8 cellular contexts compared by ENCODE assay signal in genomic region chr20:62406635-62407176, GRCh38. TPM values are rescaled to one million over a fixed set of nuclear protein-coding genes. Genes with fewer than 3 reads are reported as not detected.
A peak's percentile ranks its signal among the peaks of the same experiment; 100 is the strongest.
DNase-seq lines count a peak whose midpoint lies in the region; ATAC-seq and TF ChIP-seq lines count a peak whose summit lies in the region.

No MANE protein-coding gene starts in this region.

- H2BK12ac ChIP-seq in neuronal stem cell (ENCODE audit: low read length): peak overlapping the region; percentile 63

- H3K36me3 ChIP-seq in ectodermal cell (ENCODE audit: control insufficient read depth, insufficient read depth, low read length) (no peaks in the 10 kb centered on the region), neuronal stem cell (replicated peaks in 1 of 2; ENCODE audit: control insufficient read depth in 2 of 2, insufficient read depth in 2 of 2, low read length in 2 of 2) (peaks cover 3 to 7% of the 10 kb centered on the region in 2 donors)

- TF ChIP-seq RAD21 in Ishikawa (IDR thresholded peaks at IDR 0.05; ENCODE audit: low read depth): no peak

- no peak overlapping the region for H3K4ac ChIP-seq in neuronal stem cell (ENCODE audit: low read length)

- WGBS in ectodermal cell, 2 experiments: 2% methylated on average over 42 of the region's 42 CpGs
- WGBS in neuronal stem cell (ENCODE audit: extremely low coverage in 2 of 2, insufficient read length in 2 of 2, insufficient replicate concordance in 1 of 2), 2 donors: no CpG with 5 or more reads among the region's 42 CpGs

- H3K9ac ChIP-seq in neuronal stem cell (ENCODE audit: low read depth, low read length, poor library complexity): peak overlapping the region; percentile 95

- H4K91ac ChIP-seq in neuronal stem cell (ENCODE audit: low read depth, low read length, poor library complexity): no peak overlapping the region

- TF ChIP-seq EP300 in Ishikawa (IDR thresholded peaks at IDR 0.05; ENCODE audit: borderline replicate concordance): no peak

- in situ Hi-C loops in GM13976 (cut with MboI; ENCODE audit: low sequenced_read_pairs, unreplicated experiment): no loop called here

- peak overlapping the region; percentile 95 for H2AK5ac ChIP-seq in neuronal stem cell (ENCODE audit: low read depth, low read length)

- no peak overlapping the region for H3K27ac ChIP-seq in ectodermal cell (ENCODE audit: insufficient read depth, low read depth, low read length, poor library complexity, severe bottlenecking)
- H3K27ac ChIP-seq in neuronal stem cell (replicated peaks; ENCODE audit: low read length): no peak overlapping the region

- no peak overlapping the region for H4K8ac ChIP-seq in neuronal stem cell (ENCODE audit: low read depth, low read length)

- H3K14ac ChIP-seq in neuronal stem cell (ENCODE audit: low read length): no peak overlapping the region

- no peak overlapping the region for H2BK120ac ChIP-seq in neuronal stem cell (ENCODE audit: low read depth, low read length)

- no peak for TF ChIP-seq CTCF in GM13976 (IDR thresholded peaks at IDR 0.05; ENCODE audit: borderline replicate concordance, control extremely low read depth, extremely low read depth, insufficient read depth, missing control alignments)

- peaks cover 10% of the 10 kb centered on the region for H3K4me1 ChIP-seq in ectodermal cell (ENCODE audit: control insufficient read depth, insufficient read depth, low read length)
- H3K4me1 ChIP-seq in neuronal stem cell (ENCODE audit: control insufficient read depth in 2 of 2, insufficient read depth in 1 of 2, low read depth in 1 of 2, low read length in 2 of 2): peaks cover 9 to 18% of the 10 kb centered on the region in 2 donors

- H3K9me3 ChIP-seq in ectodermal cell (ENCODE audit: control insufficient read depth, low read length) (no peaks in the 10 kb centered on the region), neuronal stem cell (replicated peaks in 1 of 2; ENCODE audit: control insufficient read depth in 2 of 2, insufficient read depth in 1 of 2, low read depth in 1 of 2, low read length in 2 of 2) (no peaks in the 10 kb centered on the region)

- H3K23ac ChIP-seq in neuronal stem cell (ENCODE audit: low read depth, low read length, poor library complexity): peak overlapping the region; percentile 43

- H2AFZ ChIP-seq in neuronal stem cell (ENCODE audit: low read length): peak overlapping the region; percentile 59

- DNase-seq in neuronal stem cell (ENCODE audit: low spot score) (no peak), DMS79 (lab: John Stamatoyannopoulos, UW) (no peak), GM13976 (ENCODE audit: low spot score) (no peak)
- no peak for DNase-seq in activated CD4-positive, alpha-beta T cell treated with anti-CD3 and anti-CD28 coated beads, Interleukin-2, amount 50 U/mL, for 1 hour

- H3K27me3 ChIP-seq in ectodermal cell (ENCODE audit: control insufficient read depth, insufficient read depth, low read length, poor library complexity, severe bottlenecking) (peaks cover 18% of the 10 kb centered on the region), neuronal stem cell (ENCODE audit: control insufficient read depth in 3 of 3, insufficient read depth in 3 of 3, low read depth in 1 of 3, low read length in 3 of 3) (peaks cover 0 to 41% (median 4%) of the 10 kb centered on the region in 3 experiments)

- peak overlapping the region; percentile 75 for H2BK15ac ChIP-seq in neuronal stem cell (ENCODE audit: low read length)

- peak overlapping the region; percentile 93 for H3K4me2 ChIP-seq in neuronal stem cell (ENCODE audit: insufficient read depth, low read length, poor library complexity, severe bottlenecking)

- no peak overlapping the region for H2BK5ac ChIP-seq in neuronal stem cell (ENCODE audit: low read length)

- H3K4me3 ChIP-seq in ectodermal cell (ENCODE audit: insufficient read depth, low read depth, low read length): peak overlapping the region; percentile 63
- peak overlapping the region; percentile 85 to 90 for H3K4me3 ChIP-seq in neuronal stem cell (ENCODE audit: low read length in 2 of 2)

- peaks cover 15% of the 10 kb centered on the region for H3K79me1 ChIP-seq in neuronal stem cell (ENCODE audit: low read depth, low read length)

- ATAC-seq in GM19452 (IDR thresholded peaks at IDR 0.05; ENCODE audit: unreplicated experiment): peak; percentile 3
- ATAC-seq in GM18861 (IDR thresholded peaks at IDR 0.05; ENCODE audit: unreplicated experiment): no peak

- H3K18ac ChIP-seq in neuronal stem cell (ENCODE audit: low read length): peak overlapping the region; percentile 81

TF ChIP-seq in Ishikawa, 13 proteins besides CTCF, POLR2A, EP300 and RAD21:
- TF ChIP-seq USF1 (IDR thresholded peaks at IDR 0.05): peak; percentile 44; the same call in 1 of the 2 replicates
- TF ChIP-seq YY1 (IDR thresholded peaks at IDR 0.05; ENCODE audit: low read depth): no peak
- TF ChIP-seq FOXM1 (IDR thresholded peaks at IDR 0.05; ENCODE audit: borderline replicate concordance, low read depth): no peak

RNA-seq across cellular contexts. Expression of gene CABLES2, which starts 0.4 kb away (rescaled TPM):
- 16.1 TPM for polyA plus RNA-seq in ectodermal cell (2013, experiment 1 of 4)
- polyA plus RNA-seq in ectodermal cell (2013, experiment 2 of 4): 17.2 TPM
- 12.4 TPM for polyA plus RNA-seq in ectodermal cell (2013, experiment 3 of 4)
- 13.5 TPM for polyA plus RNA-seq in ectodermal cell (2013, experiment 4 of 4)
- 15.0 TPM for polyA plus RNA-seq in neuronal stem cell (2013, experiment 1 of 2)
- 14.9 TPM for polyA plus RNA-seq in neuronal stem cell (2013, experiment 2 of 2)

RNA-seq across cellular contexts. Expression of gene RPS21, which starts 19.8 kb away (rescaled TPM):
- polyA plus RNA-seq in ectodermal cell (2013, experiment 1 of 4): 1,350 TPM
- 1,366 TPM for polyA plus RNA-seq in ectodermal cell (2013, experiment 2 of 4)
- 1,305 TPM for polyA plus RNA-seq in ectodermal cell (2013, experiment 3 of 4)
- polyA plus RNA-seq in ectodermal cell (2013, experiment 4 of 4): 1,498 TPM
- 3,158 TPM for polyA plus RNA-seq in neuronal stem cell (2013, experiment 1 of 2)
- polyA plus RNA-seq in neuronal stem cell (2013, experiment 2 of 2): 3,117 TPM

RNA-seq across cellular contexts. Expression of gene RBBP8NL, which starts 20.6 kb away (rescaled TPM):
- polyA plus RNA-seq in ectodermal cell (2013, experiment 1 of 4): not detected
- not detected for polyA plus RNA-seq in ectodermal cell (2013, experiment 2 of 4)
- not detected for polyA plus RNA-seq in ectodermal cell (2013, experiment 3 of 4)
- polyA plus RNA-seq in ectodermal cell (2013, experiment 4 of 4): not detected
- not detected for polyA plus RNA-seq in neuronal stem cell (2013, experiment 1 of 2)
- not detected for polyA plus RNA-seq in neuronal stem cell (2013, experiment 2 of 2)

RNA-seq across cellular contexts. Expression of gene LAMA5, which starts 39.6 kb away (rescaled TPM):
- polyA plus RNA-seq in ectodermal cell (2013, experiment 1 of 4): 96.0 TPM
- polyA plus RNA-seq in ectodermal cell (2013, experiment 2 of 4): 127 TPM
- 107 TPM for polyA plus RNA-seq in ectodermal cell (2013, experiment 3 of 4)
- 127 TPM for polyA plus RNA-seq in ectodermal cell (2013, experiment 4 of 4)
- polyA plus RNA-seq in neuronal stem cell (2013, experiment 1 of 2): 59.5 TPM
- 57.4 TPM for polyA plus RNA-seq in neuronal stem cell (2013, experiment 2 of 2)
